Comparison of ENCODE assay signal across 1 cellular context in the genomic region with DNA sequence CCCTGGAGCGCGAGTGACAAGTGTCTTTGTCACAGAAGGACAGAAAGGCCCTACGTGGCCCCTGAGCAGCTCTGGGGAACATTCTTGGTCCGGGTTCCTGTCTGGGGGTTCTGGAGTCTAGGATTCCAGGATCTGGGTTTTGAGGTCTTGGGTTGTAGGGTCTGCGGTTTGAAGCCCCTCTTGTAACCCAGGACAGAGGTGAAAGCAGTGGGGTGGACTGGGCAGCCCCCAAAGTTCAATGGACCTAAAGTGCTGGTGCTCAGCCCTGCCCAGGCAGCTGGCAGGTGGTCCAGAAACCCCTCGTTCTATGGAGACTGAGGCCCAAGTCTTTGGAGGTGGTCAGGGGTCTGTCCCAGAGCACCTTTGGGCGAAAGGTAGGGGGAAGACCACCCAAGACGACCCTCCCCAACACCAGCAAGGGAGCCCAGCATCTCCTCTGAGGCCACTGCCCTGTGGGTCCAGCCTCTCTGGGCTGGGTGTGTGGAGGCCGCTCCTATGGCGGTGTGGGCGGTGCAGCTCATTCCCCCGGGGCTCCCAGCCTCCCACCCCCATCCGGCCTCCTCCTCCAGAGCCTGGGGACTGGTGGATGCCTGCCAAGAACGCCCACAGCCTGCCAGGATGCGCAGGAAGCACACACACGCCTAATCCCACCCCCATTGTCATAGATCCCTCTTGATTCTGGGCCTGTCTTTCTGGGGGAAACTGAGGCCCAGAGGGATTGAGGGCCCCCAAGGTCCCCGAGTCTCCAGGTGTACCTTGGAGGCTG.
A peak's percentile ranks its signal among the peaks of the same experiment; 100 is the strongest.
TF ChIP-seq lines count a peak whose summit lies in the region.

No MANE protein-coding gene starts in this region.

TF ChIP-seq in HepG2, 621 proteins besides CTCF, POLR2A, EP300 and RAD21 (continued from another document and continues in another):
- peak; percentile 25; the same call in 1 of the 2 replicates for TF ChIP-seq ZNF501 (CRISPR knock-in tag; IDR thresholded peaks at IDR 0.05)
- 0 out of 2 replicates have a peak, but pooled peaks have one; percentile 17 for TF ChIP-seq ZNF136 (CRISPR knock-in tag; IDR thresholded peaks at IDR 0.05; ENCODE audit: low read depth)
- TF ChIP-seq ZNF160 (CRISPR knock-in tag; IDR thresholded peaks at IDR 0.05): 0 out of 2 replicates have a peak, but pooled peaks have one; percentile 39
- TF ChIP-seq, protein P1, sequence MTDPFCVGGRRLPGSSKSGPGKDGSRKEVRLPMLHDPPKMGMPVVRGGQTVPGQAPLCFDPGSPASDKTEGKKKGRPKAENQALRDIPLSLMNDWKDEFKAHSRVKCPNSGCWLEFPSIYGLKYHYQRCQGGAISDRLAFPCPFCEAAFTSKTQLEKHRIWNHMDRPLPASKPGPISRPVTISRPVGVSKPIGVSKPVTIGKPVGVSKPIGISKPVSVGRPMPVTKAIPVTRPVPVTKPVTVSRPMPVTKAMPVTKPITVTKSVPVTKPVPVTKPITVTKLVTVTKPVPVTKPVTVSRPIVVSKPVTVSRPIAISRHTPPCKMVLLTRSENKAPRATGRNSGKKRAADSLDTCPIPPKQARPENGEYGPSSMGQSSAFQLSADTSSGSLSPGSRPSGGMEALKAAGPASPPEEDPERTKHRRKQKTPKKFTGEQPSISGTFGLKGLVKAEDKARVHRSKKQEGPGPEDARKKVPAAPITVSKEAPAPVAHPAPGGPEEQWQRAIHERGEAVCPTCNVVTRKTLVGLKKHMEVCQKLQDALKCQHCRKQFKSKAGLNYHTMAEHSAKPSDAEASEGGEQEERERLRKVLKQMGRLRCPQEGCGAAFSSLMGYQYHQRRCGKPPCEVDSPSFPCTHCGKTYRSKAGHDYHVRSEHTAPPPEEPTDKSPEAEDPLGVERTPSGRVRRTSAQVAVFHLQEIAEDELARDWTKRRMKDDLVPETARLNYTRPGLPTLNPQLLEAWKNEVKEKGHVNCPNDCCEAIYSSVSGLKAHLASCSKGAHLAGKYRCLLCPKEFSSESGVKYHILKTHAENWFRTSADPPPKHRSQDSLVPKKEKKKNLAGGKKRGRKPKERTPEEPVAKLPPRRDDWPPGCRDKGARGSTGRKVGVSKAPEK (CRISPR knock-in tag; IDR thresholded peaks at IDR 0.05; ENCODE audit: borderline replicate concordance): no peak
- no peak for TF ChIP-seq DNMT3B (CRISPR knock-in tag; conservative IDR thresholded peaks at IDR 0.05)
- TF ChIP-seq, protein P2, sequence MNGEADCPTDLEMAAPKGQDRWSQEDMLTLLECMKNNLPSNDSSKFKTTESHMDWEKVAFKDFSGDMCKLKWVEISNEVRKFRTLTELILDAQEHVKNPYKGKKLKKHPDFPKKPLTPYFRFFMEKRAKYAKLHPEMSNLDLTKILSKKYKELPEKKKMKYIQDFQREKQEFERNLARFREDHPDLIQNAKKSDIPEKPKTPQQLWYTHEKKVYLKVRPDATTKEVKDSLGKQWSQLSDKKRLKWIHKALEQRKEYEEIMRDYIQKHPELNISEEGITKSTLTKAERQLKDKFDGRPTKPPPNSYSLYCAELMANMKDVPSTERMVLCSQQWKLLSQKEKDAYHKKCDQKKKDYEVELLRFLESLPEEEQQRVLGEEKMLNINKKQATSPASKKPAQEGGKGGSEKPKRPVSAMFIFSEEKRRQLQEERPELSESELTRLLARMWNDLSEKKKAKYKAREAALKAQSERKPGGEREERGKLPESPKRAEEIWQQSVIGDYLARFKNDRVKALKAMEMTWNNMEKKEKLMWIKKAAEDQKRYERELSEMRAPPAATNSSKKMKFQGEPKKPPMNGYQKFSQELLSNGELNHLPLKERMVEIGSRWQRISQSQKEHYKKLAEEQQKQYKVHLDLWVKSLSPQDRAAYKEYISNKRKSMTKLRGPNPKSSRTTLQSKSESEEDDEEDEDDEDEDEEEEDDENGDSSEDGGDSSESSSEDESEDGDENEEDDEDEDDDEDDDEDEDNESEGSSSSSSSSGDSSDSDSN (CRISPR knock-in tag; IDR thresholded peaks at IDR 0.05): peak; percentile 18; the same call in 1 of the 2 replicates
- TF ChIP-seq SALL1 (CRISPR knock-in tag; IDR thresholded peaks at IDR 0.05): 0 out of 2 replicates have a peak, but pooled peaks have one; percentile 14
- no peak for TF ChIP-seq TBL1XR1 (IDR thresholded peaks at IDR 0.05; ENCODE audit: borderline replicate concordance, low read length, partially characterized antibody)
- no peak for TF ChIP-seq ZNF207 (IDR thresholded peaks at IDR 0.05; ENCODE audit: borderline replicate concordance)
- TF ChIP-seq THYN1 (CRISPR knock-in tag; IDR thresholded peaks at IDR 0.05; ENCODE audit: borderline replicate concordance, low read depth): 0 out of 2 replicates have a peak, but pooled peaks have one; percentile 57
- TF ChIP-seq, protein P3, sequence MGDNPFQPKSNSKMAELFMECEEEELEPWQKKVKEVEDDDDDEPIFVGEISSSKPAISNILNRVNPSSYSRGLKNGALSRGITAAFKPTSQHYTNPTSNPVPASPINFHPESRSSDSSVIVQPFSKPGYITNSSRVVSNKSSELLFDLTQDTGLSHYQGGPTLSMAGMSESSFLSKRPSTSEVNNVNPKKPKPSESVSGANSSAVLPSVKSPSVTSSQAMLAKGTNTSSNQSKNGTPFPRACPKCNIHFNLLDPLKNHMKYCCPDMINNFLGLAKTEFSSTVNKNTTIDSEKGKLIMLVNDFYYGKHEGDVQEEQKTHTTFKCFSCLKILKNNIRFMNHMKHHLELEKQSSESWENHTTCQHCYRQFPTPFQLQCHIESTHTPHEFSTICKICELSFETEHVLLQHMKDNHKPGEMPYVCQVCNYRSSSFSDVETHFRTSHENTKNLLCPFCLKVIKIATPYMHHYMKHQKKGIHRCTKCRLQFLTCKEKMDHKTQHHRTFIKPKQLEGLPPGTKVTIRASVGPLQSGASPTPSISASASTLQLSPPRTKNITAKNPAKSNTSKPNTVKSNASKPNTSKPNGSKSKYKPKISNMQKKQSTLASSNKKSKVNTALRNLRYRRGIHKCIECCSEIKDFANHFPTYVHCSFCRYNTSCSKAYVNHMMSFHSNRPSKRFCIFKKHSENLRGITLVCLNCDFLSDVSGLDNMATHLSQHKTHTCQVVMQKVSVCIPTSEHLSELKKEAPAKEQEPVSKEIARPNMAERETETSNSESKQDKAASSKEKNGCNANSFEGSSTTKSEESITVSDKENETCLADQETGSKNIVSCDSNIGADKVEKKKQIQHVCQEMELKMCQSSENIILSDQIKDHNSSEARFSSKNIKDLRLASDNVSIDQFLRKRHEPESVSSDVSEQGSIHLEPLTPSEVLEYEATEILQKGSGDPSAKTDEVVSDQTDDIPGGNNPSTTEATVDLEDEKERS (CRISPR knock-in tag; IDR thresholded peaks at IDR 0.05): no peak
- TF ChIP-seq KAT8 (CRISPR knock-in tag; IDR thresholded peaks at IDR 0.05): 0 out of 2 replicates have a peak, but pooled peaks have one; percentile 23
- peak; percentile 21; the same call in 1 of the 2 replicates for TF ChIP-seq MED1 (CRISPR knock-in tag; IDR thresholded peaks at IDR 0.05)
- TF ChIP-seq, protein P4, sequence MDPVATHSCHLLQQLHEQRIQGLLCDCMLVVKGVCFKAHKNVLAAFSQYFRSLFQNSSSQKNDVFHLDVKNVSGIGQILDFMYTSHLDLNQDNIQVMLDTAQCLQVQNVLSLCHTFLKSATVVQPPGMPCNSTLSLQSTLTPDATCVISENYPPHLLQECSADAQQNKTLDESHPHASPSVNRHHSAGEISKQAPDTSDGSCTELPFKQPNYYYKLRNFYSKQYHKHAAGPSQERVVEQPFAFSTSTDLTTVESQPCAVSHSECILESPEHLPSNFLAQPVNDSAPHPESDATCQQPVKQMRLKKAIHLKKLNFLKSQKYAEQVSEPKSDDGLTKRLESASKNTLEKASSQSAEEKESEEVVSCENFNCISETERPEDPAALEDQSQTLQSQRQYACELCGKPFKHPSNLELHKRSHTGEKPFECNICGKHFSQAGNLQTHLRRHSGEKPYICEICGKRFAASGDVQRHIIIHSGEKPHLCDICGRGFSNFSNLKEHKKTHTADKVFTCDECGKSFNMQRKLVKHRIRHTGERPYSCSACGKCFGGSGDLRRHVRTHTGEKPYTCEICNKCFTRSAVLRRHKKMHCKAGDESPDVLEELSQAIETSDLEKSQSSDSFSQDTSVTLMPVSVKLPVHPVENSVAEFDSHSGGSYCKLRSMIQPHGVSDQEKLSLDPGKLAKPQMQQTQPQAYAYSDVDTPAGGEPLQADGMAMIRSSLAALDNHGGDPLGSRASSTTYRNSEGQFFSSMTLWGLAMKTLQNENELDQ (CRISPR knock-in tag; IDR thresholded peaks at IDR 0.05; ENCODE audit: borderline replicate concordance): no peak
- no peak for TF ChIP-seq CBFB (CRISPR knock-in tag; IDR thresholded peaks at IDR 0.05)
- 0 out of 2 replicates have a peak, but pooled peaks have one; percentile 12 for TF ChIP-seq ZNF317 (CRISPR knock-in tag; IDR thresholded peaks at IDR 0.05)
- TF ChIP-seq YY1 (IDR thresholded peaks at IDR 0.05; ENCODE audit: insufficient read depth, insufficient replicate concordance, low read depth, low read length): peak; percentile 63
- TF ChIP-seq, protein P5, sequence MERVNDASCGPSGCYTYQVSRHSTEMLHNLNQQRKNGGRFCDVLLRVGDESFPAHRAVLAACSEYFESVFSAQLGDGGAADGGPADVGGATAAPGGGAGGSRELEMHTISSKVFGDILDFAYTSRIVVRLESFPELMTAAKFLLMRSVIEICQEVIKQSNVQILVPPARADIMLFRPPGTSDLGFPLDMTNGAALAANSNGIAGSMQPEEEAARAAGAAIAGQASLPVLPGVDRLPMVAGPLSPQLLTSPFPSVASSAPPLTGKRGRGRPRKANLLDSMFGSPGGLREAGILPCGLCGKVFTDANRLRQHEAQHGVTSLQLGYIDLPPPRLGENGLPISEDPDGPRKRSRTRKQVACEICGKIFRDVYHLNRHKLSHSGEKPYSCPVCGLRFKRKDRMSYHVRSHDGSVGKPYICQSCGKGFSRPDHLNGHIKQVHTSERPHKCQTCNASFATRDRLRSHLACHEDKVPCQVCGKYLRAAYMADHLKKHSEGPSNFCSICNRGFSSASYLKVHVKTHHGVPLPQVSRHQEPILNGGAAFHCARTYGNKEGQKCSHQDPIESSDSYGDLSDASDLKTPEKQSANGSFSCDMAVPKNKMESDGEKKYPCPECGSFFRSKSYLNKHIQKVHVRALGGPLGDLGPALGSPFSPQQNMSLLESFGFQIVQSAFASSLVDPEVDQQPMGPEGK (CRISPR knock-in tag; IDR thresholded peaks at IDR 0.05): peak; percentile 45
- TF ChIP-seq BRCA1 (CRISPR knock-in tag; IDR thresholded peaks at IDR 0.05): no peak
- TF ChIP-seq ZNF20 (CRISPR knock-in tag; IDR thresholded peaks at IDR 0.05): no peak
- TF ChIP-seq ZNF34 (CRISPR knock-in tag; IDR thresholded peaks at IDR 0.05; ENCODE audit: borderline replicate concordance): peak; percentile 12; the same call in 1 of the 2 replicates
- peak; percentile 6 for TF ChIP-seq PHF5A (CRISPR knock-in tag; IDR thresholded peaks at IDR 0.05; ENCODE audit: low read depth, unreplicated experiment)
- TF ChIP-seq ZSCAN12 (CRISPR knock-in tag; IDR thresholded peaks at IDR 0.05): no peak
- TF ChIP-seq ZNF510 (CRISPR knock-in tag; IDR thresholded peaks at IDR 0.05; ENCODE audit: low read depth): peak; percentile 8; the same call in 1 of the 2 replicates
- no peak for TF ChIP-seq BORCS8-MEF2B (CRISPR knock-in tag; IDR thresholded peaks at IDR 0.05)
- peak; percentile 35 for TF ChIP-seq CBX1 (IDR thresholded peaks at IDR 0.05; ENCODE audit: low read depth)
- TF ChIP-seq MTA1 (CRISPR knock-in tag; IDR thresholded peaks at IDR 0.05; ENCODE audit: borderline replicate concordance): no peak
- 0 out of 2 replicates have a peak, but pooled peaks have one; percentile 68 for TF ChIP-seq ZNF44 (CRISPR knock-in tag; IDR thresholded peaks at IDR 0.05)
- TF ChIP-seq POLR2G (IDR thresholded peaks at IDR 0.05; ENCODE audit: low read depth, low read length): peak; percentile 45
- no peak for TF ChIP-seq LCORL (IDR thresholded peaks at IDR 0.05)
- TF ChIP-seq LCORL (CRISPR knock-in tag; IDR thresholded peaks at IDR 0.05): peak; percentile 62; the same call in 1 of the 2 replicates
- TF ChIP-seq ZSCAN25 (CRISPR knock-in tag; IDR thresholded peaks at IDR 0.05): no peak
- TF ChIP-seq ZMAT3 (CRISPR knock-in tag; conservative IDR thresholded peaks at IDR 0.05): 0 out of 2 replicates have a peak, but pooled peaks have one; percentile 11
- no peak for TF ChIP-seq ZNF264 (CRISPR knock-in tag; IDR thresholded peaks at IDR 0.05)
- TF ChIP-seq FOSL2 (CRISPR knock-in tag; IDR thresholded peaks at IDR 0.05): peak; percentile 22; the same call in 1 of the 2 replicates
- no peak for TF ChIP-seq GATAD1 (CRISPR knock-in tag; IDR thresholded peaks at IDR 0.05)
- TF ChIP-seq ZNF12 (CRISPR knock-in tag; IDR thresholded peaks at IDR 0.05): no peak
- no peak for TF ChIP-seq ZNF709 (CRISPR knock-in tag; IDR thresholded peaks at IDR 0.05)
- TF ChIP-seq ZEB1 (IDR thresholded peaks at IDR 0.05; ENCODE audit: insufficient replicate concordance, low read depth): peak; percentile 7
- TF ChIP-seq ZNF224 (CRISPR knock-in tag; IDR thresholded peaks at IDR 0.05): 0 out of 2 replicates have a peak, but pooled peaks have one; percentile 11
- 0 out of 2 replicates have a peak, but pooled peaks have one; percentile 10 for TF ChIP-seq KDM1A (CRISPR knock-in tag; IDR thresholded peaks at IDR 0.05)
- peak; percentile 30; the same call in 1 of the 2 replicates for TF ChIP-seq GABPB1 (CRISPR knock-in tag; IDR thresholded peaks at IDR 0.05)
- TF ChIP-seq ZNF263 (CRISPR knock-in tag; IDR thresholded peaks at IDR 0.05): 0 out of 2 replicates have a peak, but pooled peaks have one; percentile 1
- TF ChIP-seq ZNF605 (CRISPR knock-in tag; IDR thresholded peaks at IDR 0.05): peak; percentile 33; the same call in 1 of the 2 replicates
- 0 out of 2 replicates have a peak, but pooled peaks have one; percentile 69 for TF ChIP-seq ZC3H4 (CRISPR knock-in tag; IDR thresholded peaks at IDR 0.05; ENCODE audit: borderline replicate concordance)
- TF ChIP-seq GFI1 (CRISPR knock-in tag; IDR thresholded peaks at IDR 0.05; ENCODE audit: borderline replicate concordance): peak; percentile 43; the same call in 1 of the 2 replicates
- TF ChIP-seq ZBTB7A (CRISPR knock-in tag; IDR thresholded peaks at IDR 0.05): peak; percentile 57; the same call in 1 of the 2 replicates
- TF ChIP-seq, protein P6, sequence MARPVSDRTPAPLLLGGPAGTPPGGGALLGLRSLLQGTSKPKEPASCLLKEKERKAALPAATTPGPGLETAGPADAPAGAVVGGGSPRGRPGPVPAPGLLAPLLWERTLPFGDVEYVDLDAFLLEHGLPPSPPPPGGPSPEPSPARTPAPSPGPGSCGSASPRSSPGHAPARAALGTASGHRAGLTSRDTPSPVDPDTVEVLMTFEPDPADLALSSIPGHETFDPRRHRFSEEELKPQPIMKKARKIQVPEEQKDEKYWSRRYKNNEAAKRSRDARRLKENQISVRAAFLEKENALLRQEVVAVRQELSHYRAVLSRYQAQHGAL (CRISPR knock-in tag; IDR thresholded peaks at IDR 0.05; ENCODE audit: not compliant biosample characterization): no peak
- TF ChIP-seq, protein P7, sequence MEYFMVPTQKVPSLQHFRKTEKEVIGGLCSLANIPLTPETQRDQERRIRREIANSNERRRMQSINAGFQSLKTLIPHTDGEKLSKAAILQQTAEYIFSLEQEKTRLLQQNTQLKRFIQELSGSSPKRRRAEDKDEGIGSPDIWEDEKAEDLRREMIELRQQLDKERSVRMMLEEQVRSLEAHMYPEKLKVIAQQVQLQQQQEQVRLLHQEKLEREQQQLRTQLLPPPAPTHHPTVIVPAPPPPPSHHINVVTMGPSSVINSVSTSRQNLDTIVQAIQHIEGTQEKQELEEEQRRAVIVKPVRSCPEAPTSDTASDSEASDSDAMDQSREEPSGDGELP (IDR thresholded peaks at IDR 0.05; ENCODE audit: borderline replicate concordance, low read depth): peak; percentile 37; the same call in 1 of the 2 replicates
- peak; percentile 49; the same call in 1 of the 2 replicates for TF ChIP-seq ZNF619 (CRISPR knock-in tag; IDR thresholded peaks at IDR 0.05)
- TF ChIP-seq PAF1 (CRISPR knock-in tag; IDR thresholded peaks at IDR 0.05): no peak
- TF ChIP-seq KDM5B (CRISPR knock-in tag; IDR thresholded peaks at IDR 0.05; ENCODE audit: borderline replicate concordance): 0 out of 2 replicates have a peak, but pooled peaks have one; percentile 0
